Comparison of ENCODE assay signal across 8 cellular contexts in genomic region chr6:24766685-24767462, GRCh38. TPM values are rescaled to one million over a fixed set of nuclear protein-coding genes. Genes with fewer than 3 reads are reported as not detected.
A peak's percentile ranks its signal among the peaks of the same experiment; 100 is the strongest.
DNase-seq lines count a peak whose midpoint lies in the region; ATAC-seq and TF ChIP-seq lines count a peak whose summit lies in the region.

No MANE protein-coding gene starts in this region.

- no peaks in the 10 kb centered on the region for H3K27me3 ChIP-seq in SK-N-SH (ENCODE audit: insufficient read depth)

- H2AFZ ChIP-seq in SK-N-SH (ENCODE audit: low read depth): peak overlapping the region; percentile 54; the same call in 1 of the 2 replicates

- H3K27ac ChIP-seq in SK-N-SH (ENCODE audit: low read depth in 2 of 2, low read length in 1 of 2): no peak overlapping the region

- H3K4me2 ChIP-seq in SK-N-SH: no peak overlapping the region

- no peaks in the 10 kb centered on the region for H3K36me3 ChIP-seq in SK-N-SH (replicated peaks in 1 of 2; ENCODE audit: control insufficient read depth in 1 of 2, insufficient read depth in 2 of 2, low read length in 1 of 2)

- 60% methylated on average over 9 of the region's 9 CpGs for WGBS in SK-N-SH (ENCODE audit: low lambda C conversion rate)

- CTCF ChIA-PET in SK-N-SH (lab: Yijun Ruan, JAX): interaction anchor here (1.0 kb wide), 1 partner anchor 14 kb away, joined by 3 read pairs; no protein-coding TSS in a partner anchor

- no peaks in the 10 kb centered on the region; the same call in 1 of the 2 replicates for H3K79me2 ChIP-seq in SK-N-SH (ENCODE audit: insufficient read depth)

- peak; percentile 67 for TF ChIP-seq CTCF in SK-N-SH (IDR thresholded peaks at IDR 0.05)
- peak; percentile 28 for TF ChIP-seq CTCF in foreskin fibroblast (IDR thresholded peaks at IDR 0.05; ENCODE audit: low read depth, low read length)

- POLR2A ChIA-PET in SK-N-SH (lab: Yijun Ruan, JAX): no interaction called here

- H3F3A ChIP-seq in SK-N-SH (replicated peaks; ENCODE audit: insufficient read depth): no peaks in the 10 kb centered on the region

- H3K4me3 ChIP-seq in SK-N-SH (ENCODE audit: low read depth in 2 of 2, low read length in 1 of 2) (no peak overlapping the region), foreskin fibroblast (ENCODE audit: low read depth in 1 of 2, low read length in 2 of 2) (no peak overlapping the region)

- no peaks in the 10 kb centered on the region for H3K9me3 ChIP-seq in SK-N-SH

- intact Hi-C loops in sciatic nerve (cut with DNase I): no loop called here

- H3K4me1 ChIP-seq in SK-N-SH (ENCODE audit: control insufficient read depth in 1 of 2, insufficient read depth in 2 of 2, low read depth in 1 of 2, low read length in 1 of 2): no peaks in the 10 kb centered on the region

- peak; percentile 53 for TF ChIP-seq RAD21 in SK-N-SH (IDR thresholded peaks at IDR 0.05; ENCODE audit: low read length)

- no peaks in the 10 kb centered on the region for H4K20me1 ChIP-seq in SK-N-SH (ENCODE audit: insufficient read depth)

- no peak for TF ChIP-seq EP300 in SK-N-SH (IDR thresholded peaks at IDR 0.05; ENCODE audit: borderline replicate concordance in 1 of 2, low read depth in 1 of 2, low read length in 1 of 2)

- no peak overlapping the region for H3K9ac ChIP-seq in SK-N-SH

- DNase-seq in NCI-H526 (lab: John Stamatoyannopoulos, UW) (peak; percentile 22 to 27), NCI-H526 treated with DMSO at 0.1 percent for 48 hours (lab: John Stamatoyannopoulos, UW) (no peak), SK-N-SH (peak; percentile 36), foreskin fibroblast (peak; percentile 9 to 52), stromal cell of bone marrow (ENCODE audit: low read depth) (peak; percentile 18), sciatic nerve (ENCODE audit: low spot score) (no peak)

- H3K9me2 ChIP-seq in SK-N-SH: no peaks in the 10 kb centered on the region

- ATAC-seq in HG03432 (IDR thresholded peaks at IDR 0.05; ENCODE audit: unreplicated experiment) (peak; percentile 72), GM19324 (IDR thresholded peaks at IDR 0.05; ENCODE audit: low FRiP score, unreplicated experiment) (no peak), sciatic nerve (no peak)

TF ChIP-seq in SK-N-SH, 30 proteins besides CTCF, POLR2A, EP300 and RAD21:
- peak; percentile 34 for TF ChIP-seq SMC3 (IDR thresholded peaks at IDR 0.05; ENCODE audit: low read depth, low read length)
- TF ChIP-seq TAF1 (IDR thresholded peaks at IDR 0.05; ENCODE audit: borderline replicate concordance, low read depth, low read length): no peak

RNA-seq across cellular contexts. Expression of gene GMNN, which starts 7.9 kb away (rescaled TPM):
- polyA plus RNA-seq in SK-N-SH (2012; rRNA removed): 16.2 and 16.8 TPM in 2 replicates
- polyA plus RNA-seq in SK-N-SH (2012; cell fraction: cytosol; rRNA removed): 19.1 and 20.5 TPM in 2 replicates
- 15.2 and 19.7 TPM in 2 replicates for polyA plus RNA-seq in SK-N-SH (2012; cell fraction: nucleus; rRNA removed)
- total RNA-seq in sciatic nerve: 10.9 TPM

RNA-seq across cellular contexts. Expression of gene ARMH2, which starts 31.8 kb away (rescaled TPM):
- not detected in 2 replicates for polyA plus RNA-seq in SK-N-SH (2012; rRNA removed)
- polyA plus RNA-seq in SK-N-SH (2012; cell fraction: cytosol; rRNA removed): not detected in 2 replicates
- not detected in 2 replicates for polyA plus RNA-seq in SK-N-SH (2012; cell fraction: nucleus; rRNA removed)
- total RNA-seq in sciatic nerve: not detected

RNA-seq across cellular contexts. Expression of gene C6orf62, which starts 47.9 kb away (rescaled TPM):
- 36.0 and 42.3 TPM in 2 replicates for polyA plus RNA-seq in SK-N-SH (2012; rRNA removed)
- 48.3 and 56.8 TPM in 2 replicates for polyA plus RNA-seq in SK-N-SH (2012; cell fraction: cytosol; rRNA removed)
- polyA plus RNA-seq in SK-N-SH (2012; cell fraction: nucleus; rRNA removed): 18.6 and 35.2 TPM in 2 replicates
- total RNA-seq in sciatic nerve: 89.3 TPM

Comparison
In these comparisons a context has a peak if more than half of its experiments do, and no peak if none do; other contexts are left out.
1. DNase-seq: peak in NCI-H526 (2 of 2), SK-N-SH (single experiment), foreskin fibroblast (2 of 2) and stromal cell of bone marrow (single experiment); none in NCI-H526 treated with DMSO at 0.1 percent for 48 hours (single experiment) and sciatic nerve (single experiment).